In the genomic region with DNA sequence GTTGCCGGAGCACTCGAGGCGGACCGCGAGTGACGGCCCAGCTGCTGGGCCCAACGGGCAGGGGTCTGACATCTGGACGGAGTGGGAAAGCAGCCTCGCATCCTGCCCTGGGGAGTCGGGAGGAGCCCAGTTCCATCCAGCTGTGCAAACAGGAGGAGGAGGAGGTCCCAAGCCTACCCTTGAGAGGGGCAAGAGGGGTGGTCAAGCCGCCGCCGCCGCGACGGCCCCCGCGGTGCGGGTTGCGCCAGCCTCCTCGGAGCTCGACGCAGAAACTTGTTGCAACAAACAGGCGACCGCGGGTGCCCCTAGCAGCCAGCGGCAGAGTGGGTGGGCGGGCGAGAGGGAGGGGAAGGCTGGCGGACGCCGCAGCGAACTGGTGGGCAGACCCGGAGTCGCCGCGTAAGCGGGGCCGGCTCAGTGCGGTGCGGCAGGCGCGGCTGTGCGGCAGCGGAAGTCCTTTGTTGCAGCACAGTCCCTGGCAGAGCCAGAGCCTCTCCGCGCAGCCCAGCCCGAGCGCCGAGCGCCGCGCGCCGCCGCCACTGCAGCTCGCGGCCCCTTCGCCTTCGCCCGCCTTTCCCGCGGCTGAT, we compare ENCODE assay signal across 8 cellular contexts. TPM values are rescaled to one million over a fixed set of nuclear protein-coding genes. Genes with fewer than 3 reads are reported as not detected.
A peak's percentile ranks its signal among the peaks of the same experiment; 100 is the strongest.
DNase-seq lines count a peak whose midpoint lies in the region; ATAC-seq lines count a peak whose summit lies in the region.

A gene with protein sequence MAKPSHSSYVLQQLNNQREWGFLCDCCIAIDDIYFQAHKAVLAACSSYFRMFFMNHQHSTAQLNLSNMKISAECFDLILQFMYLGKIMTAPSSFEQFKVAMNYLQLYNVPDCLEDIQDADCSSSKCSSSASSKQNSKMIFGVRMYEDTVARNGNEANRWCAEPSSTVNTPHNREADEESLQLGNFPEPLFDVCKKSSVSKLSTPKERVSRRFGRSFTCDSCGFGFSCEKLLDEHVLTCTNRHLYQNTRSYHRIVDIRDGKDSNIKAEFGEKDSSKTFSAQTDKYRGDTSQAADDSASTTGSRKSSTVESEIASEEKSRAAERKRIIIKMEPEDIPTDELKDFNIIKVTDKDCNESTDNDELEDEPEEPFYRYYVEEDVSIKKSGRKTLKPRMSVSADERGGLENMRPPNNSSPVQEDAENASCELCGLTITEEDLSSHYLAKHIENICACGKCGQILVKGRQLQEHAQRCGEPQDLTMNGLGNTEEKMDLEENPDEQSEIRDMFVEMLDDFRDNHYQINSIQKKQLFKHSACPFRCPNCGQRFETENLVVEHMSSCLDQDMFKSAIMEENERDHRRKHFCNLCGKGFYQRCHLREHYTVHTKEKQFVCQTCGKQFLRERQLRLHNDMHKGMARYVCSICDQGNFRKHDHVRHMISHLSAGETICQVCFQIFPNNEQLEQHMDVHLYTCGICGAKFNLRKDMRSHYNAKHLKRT (plus strand): TSS at position 461 of the 587 bp plus-strand sequence. CDS start 16,735 bp downstream, outside the sequence.

- no peaks in the 10 kb centered on the region for H3K36me3 ChIP-seq in endocrine pancreas (ENCODE audit: control insufficient read depth, insufficient read depth, low read length)

- ATAC-seq in GM19328 (IDR thresholded peaks at IDR 0.05; ENCODE audit: unreplicated experiment) = peak; percentile 26
- peak; percentile 47 for ATAC-seq in activated CD8-positive, alpha-beta memory T cell treated with anti-CD3 and anti-CD28 coated beads, Interleukin-2, amount 10 ng/mL, durations not matched to agents 7 days and 5 days

- H3K4me1 Mint-ChIP-seq in activated CD8-positive, alpha-beta memory T cell treated with anti-CD3 and anti-CD28 coated beads, Interleukin-2, amount 10 ng/mL, durations not matched to agents 7 days and 5 days = peaks cover 50% of the 10 kb centered on the region

- DNase-seq in AG20443 (ENCODE audit: low spot score) (peak; percentile 84), HPDE6-E6E7 (ENCODE audit: extremely low spot score) (peak; percentile 53), NOMO-1 treated with DMSO at 0.1 percent for 48 hours (lab: John Stamatoyannopoulos, UW; ENCODE audit: unreplicated experiment) (peak; percentile 83), mesenteric fat pad (ENCODE audit: low spot score) (peak; percentile 95)
- peak; percentile 91 for DNase-seq in activated CD8-positive, alpha-beta memory T cell treated with anti-CD3 and anti-CD28 coated beads, Interleukin-2, amount 10 ng/mL, durations not matched to agents 7 days and 5 days
- peak; percentile 82 for DNase-seq in stimulated activated CD8-positive, alpha-beta memory T cell treated with anti-CD3 and anti-CD28 coated beads, Interleukin-12 subunit alpha, Interleukin-12 subunit beta, amount 100 ng/mL, for 4 hours (ENCODE audit: low read depth)

- H3K27me3 ChIP-seq in endocrine pancreas (ENCODE audit: control insufficient read depth, insufficient read depth, low read length) = no peaks in the 10 kb centered on the region

- peaks cover 10% of the 10 kb centered on the region for H3K4me1 ChIP-seq in endocrine pancreas (ENCODE audit: control insufficient read depth, insufficient read depth, low read length)

- no peaks in the 10 kb centered on the region for H3K9me3 ChIP-seq in endocrine pancreas (ENCODE audit: control insufficient read depth, low read length)

- H3K4me3 ChIP-seq in endocrine pancreas (ENCODE audit: control insufficient read depth, insufficient read depth, low read length) = peak within 1 kb of the TSS; percentile 86

- no peaks in the 10 kb centered on the region for H3K27me3 Mint-ChIP-seq in activated CD8-positive, alpha-beta memory T cell treated with anti-CD3 and anti-CD28 coated beads, Interleukin-2, amount 10 ng/mL, durations not matched to agents 7 days and 5 days

- H3K36me3 Mint-ChIP-seq in activated CD8-positive, alpha-beta memory T cell treated with anti-CD3 and anti-CD28 coated beads, Interleukin-2, amount 10 ng/mL, durations not matched to agents 7 days and 5 days = peaks cover 53% of the 10 kb centered on the region

- H3K27ac Mint-ChIP-seq in activated CD8-positive, alpha-beta memory T cell treated with anti-CD3 and anti-CD28 coated beads, Interleukin-2, amount 10 ng/mL, durations not matched to agents 7 days and 5 days = peak within 1 kb of the TSS; percentile 99

- H3K9ac ChIP-seq in endocrine pancreas (ENCODE audit: control insufficient read depth, insufficient read depth, low read length) = peak within 1 kb of the TSS; percentile 92

- H3K9me3 Mint-ChIP-seq in activated CD8-positive, alpha-beta memory T cell treated with anti-CD3 and anti-CD28 coated beads, Interleukin-2, amount 10 ng/mL, durations not matched to agents 7 days and 5 days (ENCODE audit: low read depth) = no peaks in the 10 kb centered on the region

- peak within 1 kb of the TSS; percentile 91 for H3K4me3 Mint-ChIP-seq in activated CD8-positive, alpha-beta memory T cell treated with anti-CD3 and anti-CD28 coated beads, Interleukin-2, amount 10 ng/mL, durations not matched to agents 7 days and 5 days

- CTCF ChIA-PET in activated CD8-positive, alpha-beta memory T cell treated with anti-CD3 and anti-CD28 coated beads, Interleukin-2, amount 10 ng/mL, durations not matched to agents 7 days and 5 days (lab: Charles Lee) = interaction anchor here (0.6 to 1.8 kb wide), 3 partner anchors 75 to 169 kb away, joined by 3 to 4 read pairs (median 3); no protein-coding TSS in a partner anchor

RNA-seq across cellular contexts. Expression of the gene that starts here (rescaled TPM):
- 10 to 100 TPM; 73.3 to 84.2 TPM for total RNA-seq in activated CD8-positive, alpha-beta memory T cell treated with anti-CD3 and anti-CD28 coated beads, Interleukin-2, amount 10 ng/mL, durations not matched to agents 7 days and 5 days
- 35.5 TPM for total RNA-seq in mesenteric fat pad

Comparison
In these comparisons a context has a peak if more than half of its experiments do, and no peak if none do; other contexts are left out.
1. Peak in every context shown above with its lines: DNase-seq, ATAC-seq and H3K4me3 ChIP-seq.